16 cellular contexts compared by ENCODE assay signal in genomic region chr4:138192113-138192512, GRCh38. TPM values are rescaled to one million over a fixed set of nuclear protein-coding genes. Genes with fewer than 3 reads are reported as not detected.
DNase-seq lines count a peak whose midpoint lies in the region; ATAC-seq and TF ChIP-seq lines count a peak whose summit lies in the region.
"Had no signal": no experiment of that assay in that cellular context is flagged by ENCODE, and none has a peak within 500 bp of the region (broad histone marks: within the 10 kb centered on the region; RNA-seq: fewer than 3 reads in every experiment).

No MANE protein-coding gene starts in this region.

- H3K27me3 ChIP-seq in WERI-Rb-1 (ENCODE audit: insufficient read depth, low read depth, severe bottlenecking), result no peaks in the 10 kb centered on the region
- no peaks in the 10 kb centered on the region for H3K27me3 ChIP-seq in right atrium auricular region
- H3K27me3 ChIP-seq: body of pancreas, esophagus muscularis mucosa, stomach had no signal

- ATAC-seq in GM18511 (IDR thresholded peaks at IDR 0.05; ENCODE audit: unreplicated experiment) (peak; percentile 37), HG02798 (IDR thresholded peaks at IDR 0.05; ENCODE audit: poor library complexity, unreplicated experiment) (peak; percentile 32)
- ATAC-seq: body of pancreas; natural killer cell treated with Interleukin-12 subunit alpha and Interleukin-12 subunit beta and Interleukin-15 and Interleukin-18, amount 100 ng/mL, for 72 hours; T-helper 17 cell had no signal

- no peaks in the 10 kb centered on the region for H3K27me3 Mint-ChIP-seq in Calu3 (ENCODE audit: unreplicated experiment)
- H3K27me3 Mint-ChIP-seq: natural killer cell treated with Interleukin-12 subunit alpha and Interleukin-12 subunit beta and Interleukin-15 and Interleukin-18, amount 100 ng/mL, for 72 hours; T-helper 17 cell had no signal

- no peaks in the 10 kb centered on the region for H3K9me3 Mint-ChIP-seq in Calu3 (ENCODE audit: low read depth, unreplicated experiment)
- H3K9me3 Mint-ChIP-seq: H9 had no signal

- H3K4me3 Mint-ChIP-seq in Calu3 (ENCODE audit: low read depth, unreplicated experiment), result no peak overlapping the region
- H3K4me3 Mint-ChIP-seq: H9; natural killer cell treated with Interleukin-12 subunit alpha and Interleukin-12 subunit beta and Interleukin-15 and Interleukin-18, amount 100 ng/mL, for 72 hours; T-helper 17 cell had no signal

- no TSS peak for BruUV-seq in Calu3 (replicated peaks; lab: Mats Ljungman, UMichigan)

- TF ChIP-seq CTCF in WERI-Rb-1 (IDR thresholded peaks at IDR 0.05; ENCODE audit: low read depth, low read length) (no peak), Calu3 (IDR thresholded peaks at IDR 0.05; ENCODE audit: unreplicated experiment) (no peak), right atrium auricular region (IDR thresholded peaks at IDR 0.05) (no peak)

- intact Hi-C loops in Calu3 (cut with micrococcal nuclease; ENCODE audit: unreplicated experiment), result no loop called here

- H3K36me3 Mint-ChIP-seq in Calu3 (ENCODE audit: insufficient read depth, unreplicated experiment), result peaks cover 28% of the 10 kb centered on the region
- H3K36me3 Mint-ChIP-seq: natural killer cell treated with Interleukin-12 subunit alpha and Interleukin-12 subunit beta and Interleukin-15 and Interleukin-18, amount 100 ng/mL, for 72 hours had no signal

- no peaks in the 10 kb centered on the region for H3K9me3 ChIP-seq in WERI-Rb-1 (ENCODE audit: severe bottlenecking)
- no peaks in the 10 kb centered on the region for H3K9me3 ChIP-seq in right atrium auricular region
- H3K9me3 ChIP-seq: body of pancreas, esophagus muscularis mucosa, stomach had no signal

- no peak overlapping the region for H3K4me3 ChIP-seq in WERI-Rb-1 (ENCODE audit: low read depth, low read length)
- H3K4me3 ChIP-seq in right atrium auricular region, result no peak overlapping the region
- H3K4me3 ChIP-seq: body of pancreas, esophagus muscularis mucosa, stomach had no signal

- H3K27ac Mint-ChIP-seq in Calu3 (ENCODE audit: unreplicated experiment), result no peak overlapping the region
- H3K27ac Mint-ChIP-seq: H9; natural killer cell treated with Interleukin-12 subunit alpha and Interleukin-12 subunit beta and Interleukin-15 and Interleukin-18, amount 100 ng/mL, for 72 hours; T-helper 17 cell had no signal

- peaks cover 0 to 4% of the 10 kb centered on the region in 2 donors for H3K4me1 ChIP-seq in right atrium auricular region
- H3K4me1 ChIP-seq: body of pancreas, esophagus muscularis mucosa, stomach had no signal

- peaks cover 21% of the 10 kb centered on the region for H3K4me1 Mint-ChIP-seq in Calu3 (ENCODE audit: low read depth, unreplicated experiment)
- H3K4me1 Mint-ChIP-seq: T-helper 17 cell had no signal

- H3K27ac ChIP-seq in WERI-Rb-1, result no peak overlapping the region
- H3K27ac ChIP-seq in right atrium auricular region, result no peak overlapping the region
- H3K27ac ChIP-seq: body of pancreas, esophagus muscularis mucosa, stomach had no signal

- peak; percentile 55 for DNase-seq in OCI-M1 (lab: John Stamatoyannopoulos, UW)
- DNase-seq in islet precursor cell, result peak; percentile 68
- DNase-seq in WERI-Rb-1, result no peak
- DNase-seq in DMS153 (lab: John Stamatoyannopoulos, UW), result no peak
- no peak for DNase-seq in Calu3
- no peak for DNase-seq in right atrium auricular region (ENCODE audit: low spot score)
- DNase-seq: activated CD8-positive, alpha-beta memory T cell treated with anti-CD3 and anti-CD28 coated beads, Interleukin-2, amount 50 U/mL, for 48 hours; body of pancreas; H9; NCI-H526 treated with DMSO at 0.1 percent for 48 hours; stomach; T-helper 17 cell had no signal

- CTCF ChIA-PET in Calu3 (lab: Charles Lee), result interaction anchor here (1.0 to 1.1 kb wide), 2 partner anchors 14 to 303 kb away, joined by 4 read pairs; no protein-coding TSS in a partner anchor

- H3K36me3 ChIP-seq in WERI-Rb-1 (no peaks in the 10 kb centered on the region), right atrium auricular region (no peaks in the 10 kb centered on the region)
- H3K36me3 ChIP-seq: esophagus muscularis mucosa, stomach had no signal

RNA-seq across cellular contexts. Expression of gene SLC7A11, which starts 50.0 kb away (rescaled TPM):
- 37.7 and 49.4 TPM in 2 replicates for total RNA-seq in Calu3 (2022)
- 1 to 10 TPM; 1.5 to 5.0 TPM for total RNA-seq in right atrium auricular region

Comparison
In these comparisons a context has a peak if more than half of its experiments do, and no peak if none do; other contexts are left out.
1. DNase-seq: peak in OCI-M1 (single experiment) and islet precursor cell (single experiment); none in WERI-Rb-1 (single experiment), DMS153 (single experiment), Calu3 (single experiment) and right atrium auricular region (single experiment).